In genomic region chr16:66845080-66845410, GRCh38 we compare ENCODE assay signal across 8 cellular contexts. TPM values are rescaled to one million over a fixed set of nuclear protein-coding genes. Genes with fewer than 3 reads are reported as not detected.
DNase-seq lines count a peak whose midpoint lies in the region; ATAC-seq, FAIRE-seq and TF ChIP-seq lines count a peak whose summit lies in the region.
"Had no signal": no experiment of that assay in that cellular context is flagged by ENCODE, and none has a peak within 500 bp of the region (broad histone marks: within the 10 kb centered on the region; RNA-seq: fewer than 3 reads in every experiment).

No MANE protein-coding gene starts in this region.

- H3K14ac ChIP-seq in H9 (ENCODE audit: insufficient read depth, low read length), result no peak overlapping the region

- no peak overlapping the region for H3K27ac ChIP-seq in H9 (ENCODE audit: insufficient read length, low read depth, low read length)
- no peak overlapping the region for H3K27ac ChIP-seq in iPS-18a (ENCODE audit: low read length)

- no peak overlapping the region for H2AK5ac ChIP-seq in H9 (ENCODE audit: insufficient read length, low read length)

- DNase-seq in H9, result no peak
- DNase-seq in activated naive CD8-positive, alpha-beta T cell treated with anti-CD3 and anti-CD28 coated beads, Interleukin-2, amount 10 ng/mL, durations not matched to agents 7 days and 5 days, result no peak
- DNase-seq in glomerular visceral epithelial cell (ENCODE audit: extremely low spot score), result no peak
- no peak for DNase-seq in urothelium cell line (ENCODE audit: low spot score)
- DNase-seq: NCI-H2029 had no signal

- no peaks in the 10 kb centered on the region for H3K79me2 ChIP-seq in H9 (ENCODE audit: insufficient read depth, low read length)

- no peaks in the 10 kb centered on the region; the same call in 1 of the 2 replicates for H3K4me1 ChIP-seq in H9 (ENCODE audit: insufficient read depth, low read length)
- H3K4me1 ChIP-seq in iPS-18a (ENCODE audit: control insufficient read depth, low read depth, low read length), result no peaks in the 10 kb centered on the region
- peaks cover 20% of the 10 kb centered on the region for H3K4me1 ChIP-seq in skeletal muscle satellite cell (ENCODE audit: control insufficient read depth, insufficient read depth, low read length)

- H2BK120ac ChIP-seq in H9 (ENCODE audit: low read depth, low read length, poor library complexity, severe bottlenecking), result no peak overlapping the region

- H3K56ac ChIP-seq in H9 (ENCODE audit: insufficient read length, low read depth, low read length), result no peak overlapping the region

- FAIRE-seq in urothelium cell line (lab: Jason Lieb, UNC), result no peak

- H3K9me3 ChIP-seq in H9 (ENCODE audit: control insufficient read depth, low read depth, low read length) (no peaks in the 10 kb centered on the region), iPS-18a (ENCODE audit: control insufficient read depth, low read depth, low read length) (no peaks in the 10 kb centered on the region), skeletal muscle satellite cell (replicated peaks; ENCODE audit: low read length) (no peaks in the 10 kb centered on the region)

- ATAC-seq in activated naive CD8-positive, alpha-beta T cell treated with anti-CD3 and anti-CD28 coated beads, Interleukin-2, amount 10 ng/mL, durations not matched to agents 7 days and 5 days (ENCODE audit: low read depth), result no peak
- ATAC-seq in GM18498 (IDR thresholded peaks at IDR 0.05; ENCODE audit: unreplicated experiment), result no peak

- H3T11ph ChIP-seq in H9 (ENCODE audit: low read length), result no peak overlapping the region

- H2BK20ac ChIP-seq in H9 (ENCODE audit: low read depth, low read length, poor library complexity, severe bottlenecking), result no peak overlapping the region

- no peaks in the 10 kb centered on the region for H4K20me1 ChIP-seq in H9 (ENCODE audit: control insufficient read depth, insufficient read depth, insufficient read length)

- H3K4ac ChIP-seq in H9 (ENCODE audit: low read depth, low read length), result no peak overlapping the region

- peak overlapping the region; percentile 64 for H3K4me3 ChIP-seq in iPS-18a (ENCODE audit: low read length)
- H3K4me3 ChIP-seq in skeletal muscle satellite cell (ENCODE audit: low read length), result peak overlapping the region; percentile 61

- no peak overlapping the region for H3K27ac Mint-ChIP-seq in H9
- no peak overlapping the region for H3K27ac Mint-ChIP-seq in activated naive CD8-positive, alpha-beta T cell treated with anti-CD3 and anti-CD28 coated beads, Interleukin-2, amount 10 ng/mL, durations not matched to agents 7 days and 5 days

- H4K5ac ChIP-seq in H9 (ENCODE audit: insufficient read length, low read depth, low read length), result no peak overlapping the region

- no peak for TF ChIP-seq CTCF in H9 (conservative IDR thresholded peaks at IDR 0.05)

- H4K91ac ChIP-seq in H9 (ENCODE audit: insufficient read length, low read depth, low read length), result no peak overlapping the region

- H3K9me3 Mint-ChIP-seq in H9, result no peaks in the 10 kb centered on the region
- H3K9me3 Mint-ChIP-seq in activated naive CD8-positive, alpha-beta T cell treated with anti-CD3 and anti-CD28 coated beads, Interleukin-2, amount 10 ng/mL, durations not matched to agents 7 days and 5 days, result no peaks in the 10 kb centered on the region

- no peak overlapping the region for H2BK15ac ChIP-seq in H9 (ENCODE audit: low read depth, low read length)

- no peaks in the 10 kb centered on the region for H3K79me1 ChIP-seq in H9 (ENCODE audit: insufficient read depth, low read depth, low read length, poor library complexity, severe bottlenecking)

- peak overlapping the region; percentile 67 for H3K4me2 ChIP-seq in H9 (ENCODE audit: insufficient read depth, insufficient read length, low read length)
- H3K4me2 ChIP-seq in skeletal muscle satellite cell (ENCODE audit: low read length), result peak overlapping the region; percentile 79

- H2BK5ac ChIP-seq in H9 (ENCODE audit: insufficient read length, low read length), result no peak overlapping the region

- H3K23me2 ChIP-seq in H9 (ENCODE audit: insufficient read length, low read depth, low read length, poor library complexity, severe bottlenecking), result peaks cover 13% of the 10 kb centered on the region

- POLR2A ChIA-PET in activated naive CD8-positive, alpha-beta T cell treated with anti-CD3 and anti-CD28 coated beads, Interleukin-2, amount 10 ng/mL, durations not matched to agents 7 days and 5 days (lab: Charles Lee), result no interaction called here

- no peaks in the 10 kb centered on the region; a peak in 1 of 7 replicates for H3K36me3 Mint-ChIP-seq in H9 (ENCODE audit: insufficient read depth in 1 of 3, low read depth in 3 of 3)
- H3K36me3 Mint-ChIP-seq in activated naive CD8-positive, alpha-beta T cell treated with anti-CD3 and anti-CD28 coated beads, Interleukin-2, amount 10 ng/mL, durations not matched to agents 7 days and 5 days, result no peaks in the 10 kb centered on the region

- no peak overlapping the region for H2AFZ ChIP-seq in H9 (ENCODE audit: low read length)

- H4K8ac ChIP-seq in H9 (replicated peaks; ENCODE audit: insufficient read length, low read depth, low read length), result no peak overlapping the region

- H3K9ac ChIP-seq in H9 (ENCODE audit: extremely low read depth, insufficient read length, low read length) (no peak overlapping the region), iPS-18a (ENCODE audit: low read length) (no peak overlapping the region), skeletal muscle satellite cell (ENCODE audit: low read depth, low read length) (no peak overlapping the region)

- H3K36me3 ChIP-seq in iPS-18a (ENCODE audit: control insufficient read depth, low read depth, low read length) (no peaks in the 10 kb centered on the region), skeletal muscle satellite cell (ENCODE audit: insufficient read depth, low read length) (no peaks in the 10 kb centered on the region)

- H3K4me3 Mint-ChIP-seq in H9, result peak overlapping the region; percentile 68 to 81
- H3K4me3 Mint-ChIP-seq in activated naive CD8-positive, alpha-beta T cell treated with anti-CD3 and anti-CD28 coated beads, Interleukin-2, amount 10 ng/mL, durations not matched to agents 7 days and 5 days, result peak overlapping the region; percentile 42

- H3K18ac ChIP-seq in H9 (ENCODE audit: insufficient read length, low read depth, low read length), result no peak overlapping the region

- peaks cover 82% of the 10 kb centered on the region for H3K27me3 Mint-ChIP-seq in H9 (ENCODE audit: low read depth)
- H3K27me3 Mint-ChIP-seq in activated naive CD8-positive, alpha-beta T cell treated with anti-CD3 and anti-CD28 coated beads, Interleukin-2, amount 10 ng/mL, durations not matched to agents 7 days and 5 days, result peaks cover 53% of the 10 kb centered on the region

- no peak overlapping the region for H2BK12ac ChIP-seq in H9 (ENCODE audit: insufficient read length, low read depth, low read length)

- H3K4me1 Mint-ChIP-seq in H9, result peaks cover 2 to 16% of the 10 kb centered on the region in 2 experiments; a peak in 3 of 4 replicates
- peaks cover 17% of the 10 kb centered on the region for H3K4me1 Mint-ChIP-seq in activated naive CD8-positive, alpha-beta T cell treated with anti-CD3 and anti-CD28 coated beads, Interleukin-2, amount 10 ng/mL, durations not matched to agents 7 days and 5 days

- H3K27me3 ChIP-seq in H9 (ENCODE audit: insufficient read depth, low read length) (peaks cover 17% of the 10 kb centered on the region), iPS-18a (ENCODE audit: control insufficient read depth, insufficient read depth, low read length) (peaks cover 63% of the 10 kb centered on the region), skeletal muscle satellite cell (ENCODE audit: control insufficient read depth, insufficient read depth, low read length) (peaks cover 65% of the 10 kb centered on the region)

- no CpG with 5 or more reads among the region's 10 CpGs for WGBS in H9 (ENCODE audit: extremely low coverage, insufficient read length, low lambda C conversion rate)

- no peak overlapping the region for H3K23ac ChIP-seq in H9 (ENCODE audit: insufficient read length, low read depth, low read length)

RNA-seq across cellular contexts. Expression of gene CA7, which starts 0.8 kb away (rescaled TPM):
- total RNA-seq in H9 (2021), result 0.55 and 0.81 TPM in 2 replicates
- not detected for total RNA-seq in activated naive CD8-positive, alpha-beta T cell treated with anti-CD3 and anti-CD28 coated beads, Interleukin-2, amount 10 ng/mL, durations not matched to agents 7 days and 5 days
- total RNA-seq in skeletal muscle satellite cell (2012; rRNA removed), result not detected in 2 replicates

RNA-seq across cellular contexts. Expression of gene NAE1, which starts 14.3 kb away (rescaled TPM):
- 131 and 144 TPM in 2 replicates for total RNA-seq in H9 (2021)
- total RNA-seq in activated naive CD8-positive, alpha-beta T cell treated with anti-CD3 and anti-CD28 coated beads, Interleukin-2, amount 10 ng/mL, durations not matched to agents 7 days and 5 days, result 10 to 100 TPM; 70.7 to 77.0 TPM
- total RNA-seq in skeletal muscle satellite cell (2012; rRNA removed), result 70.2 and 78.0 TPM in 2 replicates

RNA-seq across cellular contexts. Expression of gene PDP2, which starts 35.3 kb away (rescaled TPM):
- 22.0 and 23.1 TPM in 2 replicates for total RNA-seq in H9 (2021)
- total RNA-seq in activated naive CD8-positive, alpha-beta T cell treated with anti-CD3 and anti-CD28 coated beads, Interleukin-2, amount 10 ng/mL, durations not matched to agents 7 days and 5 days, result 10 to 100 TPM; 26.6 TPM
- total RNA-seq in skeletal muscle satellite cell (2012; rRNA removed), result 17.3 and 17.7 TPM in 2 replicates

RNA-seq across cellular contexts. Expression of gene TERB1, which starts 43.7 kb away (rescaled TPM):
- total RNA-seq in H9 (2021), result not detected in 2 replicates
- not detected for total RNA-seq in activated naive CD8-positive, alpha-beta T cell treated with anti-CD3 and anti-CD28 coated beads, Interleukin-2, amount 10 ng/mL, durations not matched to agents 7 days and 5 days
- total RNA-seq in skeletal muscle satellite cell (2012; rRNA removed), result 0.25 TPM in 1 of 2 replicates, not detected in the other
